In genomic region chr6:157443066-157443800, GRCh38 we compare ENCODE assay signal across 10 cellular contexts.
DNase-seq lines count a peak whose midpoint lies in the region; ATAC-seq and TF ChIP-seq lines count a peak whose summit lies in the region.
"Had no signal": no experiment of that assay in that cellular context is flagged by ENCODE, and none has a peak within 500 bp of the region (broad histone marks: within the 10 kb centered on the region; RNA-seq: fewer than 3 reads in every experiment).

No MANE protein-coding gene starts in this region.

- peaks cover 16% of the 10 kb centered on the region for H3K36me3 Mint-ChIP-seq in activated T-cell treated with anti-CD3 and anti-CD28 coated beads, Interleukin-2, amount 50 U/mL, for 24 hours (ENCODE audit: low read depth)
- peaks cover 25% of the 10 kb centered on the region for H3K36me3 Mint-ChIP-seq in T-helper 1 cell treated with Interleukin-12 subunit alpha and Interleukin-12 subunit beta and Interleukin-4 antibody, amounts not matched to agents 30 μg/mL and 1 μg/mL, for 36 hours (ENCODE audit: low read depth)
- peaks cover 34 to 73% of the 10 kb centered on the region in 2 donors for H3K36me3 Mint-ChIP-seq in stimulated activated naive B cell treated with anti-CD40 and anti-IgM and Interleukin-4, amounts not matched to agents 10 μg/mL and 1 μg/mL and 100 μg/mL, for 72 hours

- DNase-seq in activated T-cell treated with anti-CD3 and anti-CD28 coated beads, Interleukin-2, amount 50 U/mL, for 24 hours, result no peak
- DNase-seq in activated T-cell treated with anti-CD3 and anti-CD28 coated beads for 4 hours, result no peak
- peak; percentile 32 for DNase-seq in stimulated activated naive B cell treated with anti-CD40 and anti-IgM and Interleukin-4, amounts not matched to agents 10 μg/mL and 1 μg/mL and 100 μg/mL, for 72 hours
- no peak for DNase-seq in ureter (ENCODE audit: low spot score)
- no peak for DNase-seq in dorsolateral prefrontal cortex

- H3K4me3 Mint-ChIP-seq in activated T-cell treated with anti-CD3 and anti-CD28 coated beads, Interleukin-2, amount 50 U/mL, for 24 hours, result no peak overlapping the region
- no peak overlapping the region for H3K4me3 Mint-ChIP-seq in T-helper 1 cell treated with Interleukin-12 subunit alpha and Interleukin-12 subunit beta and Interleukin-4 antibody, amounts not matched to agents 30 μg/mL and 1 μg/mL, for 36 hours
- H3K4me3 Mint-ChIP-seq in stimulated activated naive B cell treated with anti-CD40 and anti-IgM and Interleukin-4, amounts not matched to agents 10 μg/mL and 1 μg/mL and 100 μg/mL, for 72 hours, result peak overlapping the region; percentile 3 to 62

- H3K9me3 Mint-ChIP-seq in activated T-cell treated with anti-CD3 and anti-CD28 coated beads, Interleukin-2, amount 50 U/mL, for 24 hours, result peaks cover 16% of the 10 kb centered on the region
- peaks cover 25% of the 10 kb centered on the region for H3K9me3 Mint-ChIP-seq in T-helper 1 cell treated with Interleukin-12 subunit alpha and Interleukin-12 subunit beta and Interleukin-4 antibody, amounts not matched to agents 30 μg/mL and 1 μg/mL, for 36 hours
- peaks cover 5 to 16% of the 10 kb centered on the region in 2 donors for H3K9me3 Mint-ChIP-seq in stimulated activated naive B cell treated with anti-CD40 and anti-IgM and Interleukin-4, amounts not matched to agents 10 μg/mL and 1 μg/mL and 100 μg/mL, for 72 hours

- H3K27ac ChIP-seq in dorsolateral prefrontal cortex, result no peak overlapping the region
- H3K27ac ChIP-seq: BLaER1 treated with 17β-estradiol and CSF1 and Interleukin-3, amounts not matched to agents 10 nM and 100 nM; cardiac muscle cell had no signal

- H3K4me1 Mint-ChIP-seq in activated T-cell treated with anti-CD3 and anti-CD28 coated beads, Interleukin-2, amount 50 U/mL, for 24 hours (ENCODE audit: low read depth), result peaks cover 31% of the 10 kb centered on the region
- peaks cover 12% of the 10 kb centered on the region for H3K4me1 Mint-ChIP-seq in T-helper 1 cell treated with Interleukin-12 subunit alpha and Interleukin-12 subunit beta and Interleukin-4 antibody, amounts not matched to agents 30 μg/mL and 1 μg/mL, for 36 hours (ENCODE audit: low read depth)
- peaks cover 19 to 20% of the 10 kb centered on the region in 2 donors for H3K4me1 Mint-ChIP-seq in stimulated activated naive B cell treated with anti-CD40 and anti-IgM and Interleukin-4, amounts not matched to agents 10 μg/mL and 1 μg/mL and 100 μg/mL, for 72 hours

- no peaks in the 10 kb centered on the region for H3K27me3 ChIP-seq in dorsolateral prefrontal cortex
- H3K27me3 ChIP-seq: BLaER1 treated with 17β-estradiol and CSF1 and Interleukin-3, amounts not matched to agents 10 nM and 100 nM; cardiac muscle cell had no signal

- no peak overlapping the region for H3K4me3 ChIP-seq in dorsolateral prefrontal cortex
- H3K4me3 ChIP-seq: BLaER1 treated with 17β-estradiol and CSF1 and Interleukin-3, amounts not matched to agents 10 nM and 100 nM; cardiac muscle cell had no signal

- H3K27me3 Mint-ChIP-seq in activated T-cell treated with anti-CD3 and anti-CD28 coated beads, Interleukin-2, amount 50 U/mL, for 24 hours, result no peaks in the 10 kb centered on the region
- H3K27me3 Mint-ChIP-seq in T-helper 1 cell treated with Interleukin-12 subunit alpha and Interleukin-12 subunit beta and Interleukin-4 antibody, amounts not matched to agents 30 μg/mL and 1 μg/mL, for 36 hours (ENCODE audit: low read depth), result peaks cover 5% of the 10 kb centered on the region
- no peaks in the 10 kb centered on the region for H3K27me3 Mint-ChIP-seq in stimulated activated naive B cell treated with anti-CD40 and anti-IgM and Interleukin-4, amounts not matched to agents 10 μg/mL and 1 μg/mL and 100 μg/mL, for 72 hours

- no peak for TF ChIP-seq CTCF in dorsolateral prefrontal cortex (IDR thresholded peaks at IDR 0.05 in 54 of 56, conservative IDR thresholded peaks at IDR 0.05 in 2 of 56; ENCODE audit: low read depth in 1 of 56, partially characterized antibody in 56 of 56)

- intact Hi-C loops in dorsolateral prefrontal cortex (cut with DNase I), result no loop called here

- ATAC-seq in HG02938 (IDR thresholded peaks at IDR 0.05; ENCODE audit: unreplicated experiment), result peak; percentile 89
- ATAC-seq in stimulated activated naive B cell treated with anti-CD40 and anti-IgM and Interleukin-4, amounts not matched to agents 10 μg/mL and 1 μg/mL and 100 μg/mL, for 72 hours (replicated peaks), result peak; percentile 92 to 93
- ATAC-seq in GM19324 (IDR thresholded peaks at IDR 0.05; ENCODE audit: low FRiP score, unreplicated experiment), result no peak

- peak overlapping the region; percentile 86 for H3K27ac Mint-ChIP-seq in activated T-cell treated with anti-CD3 and anti-CD28 coated beads, Interleukin-2, amount 50 U/mL, for 24 hours
- peak overlapping the region; percentile 27 for H3K27ac Mint-ChIP-seq in T-helper 1 cell treated with Interleukin-12 subunit alpha and Interleukin-12 subunit beta and Interleukin-4 antibody, amounts not matched to agents 30 μg/mL and 1 μg/mL, for 36 hours
- peak overlapping the region; percentile 95 for H3K27ac Mint-ChIP-seq in stimulated activated naive B cell treated with anti-CD40 and anti-IgM and Interleukin-4, amounts not matched to agents 10 μg/mL and 1 μg/mL and 100 μg/mL, for 72 hours

Comparison
In these comparisons a context has a peak if more than half of its experiments do, and no peak if none do; other contexts are left out.
1. H3K27ac Mint-ChIP-seq: peak in every context shown above with its lines; median percentile 95 in stimulated activated naive B cell treated with anti-CD40 and anti-IgM and Interleukin-4, amounts not matched to agents 10 μg/mL and 1 μg/mL and 100 μg/mL, for 72 hours; 86 in activated T-cell treated with anti-CD3 and anti-CD28 coated beads, Interleukin-2, amount 50 U/mL, for 24 hours; 27 in T-helper 1 cell treated with Interleukin-12 subunit alpha and Interleukin-12 subunit beta and Interleukin-4 antibody, amounts not matched to agents 30 μg/mL and 1 μg/mL, for 36 hours.
2. H3K4me3 Mint-ChIP-seq: peak in stimulated activated naive B cell treated with anti-CD40 and anti-IgM and Interleukin-4, amounts not matched to agents 10 μg/mL and 1 μg/mL and 100 μg/mL, for 72 hours (2 of 2); none in activated T-cell treated with anti-CD3 and anti-CD28 coated beads, Interleukin-2, amount 50 U/mL, for 24 hours (single experiment) and T-helper 1 cell treated with Interleukin-12 subunit alpha and Interleukin-12 subunit beta and Interleukin-4 antibody, amounts not matched to agents 30 μg/mL and 1 μg/mL, for 36 hours (single experiment).